In genomic region chr1:114472408-114472807, GRCh38 we compare ENCODE assay signal across 2 cellular contexts.
TF ChIP-seq lines count a peak whose summit lies in the region.

No MANE protein-coding gene starts in this region.

TF ChIP-seq in HepG2, 621 proteins besides CTCF, POLR2A, EP300 and RAD21:
- TF ChIP-seq MAFG (CRISPR knock-in tag; IDR thresholded peaks at IDR 0.05) (no peak), ZNF678 (CRISPR knock-in tag; IDR thresholded peaks at IDR 0.05) (no peak), GPN1 (CRISPR knock-in tag; IDR thresholded peaks at IDR 0.05; ENCODE audit: borderline replicate concordance) (no peak), ARHGAP35 (CRISPR knock-in tag; IDR thresholded peaks at IDR 0.05; ENCODE audit: borderline replicate concordance) (no peak), ZNF770 (CRISPR knock-in tag; IDR thresholded peaks at IDR 0.05) (peak; percentile 63), RERE (CRISPR knock-in tag; IDR thresholded peaks at IDR 0.05; ENCODE audit: low read depth) (no peak), NFKBIZ (CRISPR knock-in tag; IDR thresholded peaks at IDR 0.05) (no peak)
- TF ChIP-seq, protein P1, sequence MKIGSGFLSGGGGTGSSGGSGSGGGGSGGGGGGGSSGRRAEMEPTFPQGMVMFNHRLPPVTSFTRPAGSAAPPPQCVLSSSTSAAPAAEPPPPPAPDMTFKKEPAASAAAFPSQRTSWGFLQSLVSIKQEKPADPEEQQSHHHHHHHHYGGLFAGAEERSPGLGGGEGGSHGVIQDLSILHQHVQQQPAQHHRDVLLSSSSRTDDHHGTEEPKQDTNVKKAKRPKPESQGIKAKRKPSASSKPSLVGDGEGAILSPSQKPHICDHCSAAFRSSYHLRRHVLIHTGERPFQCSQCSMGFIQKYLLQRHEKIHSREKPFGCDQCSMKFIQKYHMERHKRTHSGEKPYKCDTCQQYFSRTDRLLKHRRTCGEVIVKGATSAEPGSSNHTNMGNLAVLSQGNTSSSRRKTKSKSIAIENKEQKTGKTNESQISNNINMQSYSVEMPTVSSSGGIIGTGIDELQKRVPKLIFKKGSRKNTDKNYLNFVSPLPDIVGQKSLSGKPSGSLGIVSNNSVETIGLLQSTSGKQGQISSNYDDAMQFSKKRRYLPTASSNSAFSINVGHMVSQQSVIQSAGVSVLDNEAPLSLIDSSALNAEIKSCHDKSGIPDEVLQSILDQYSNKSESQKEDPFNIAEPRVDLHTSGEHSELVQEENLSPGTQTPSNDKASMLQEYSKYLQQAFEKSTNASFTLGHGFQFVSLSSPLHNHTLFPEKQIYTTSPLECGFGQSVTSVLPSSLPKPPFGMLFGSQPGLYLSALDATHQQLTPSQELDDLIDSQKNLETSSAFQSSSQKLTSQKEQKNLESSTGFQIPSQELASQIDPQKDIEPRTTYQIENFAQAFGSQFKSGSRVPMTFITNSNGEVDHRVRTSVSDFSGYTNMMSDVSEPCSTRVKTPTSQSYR (CRISPR knock-in tag; IDR thresholded peaks at IDR 0.05; ENCODE audit: borderline replicate concordance), result no peak

TF ChIP-seq in HCT116, 20 proteins besides CTCF, POLR2A, EP300 and RAD21:
- TF ChIP-seq TCF7L2 (IDR thresholded peaks at IDR 0.05; ENCODE audit: borderline replicate concordance, extremely low read depth, insufficient read depth, insufficient read length) (no peak), ZFX (IDR thresholded peaks at IDR 0.05) (no peak), YY1 (IDR thresholded peaks at IDR 0.05; ENCODE audit: extremely low read depth, insufficient replicate concordance, low read depth, low read length) (no peak), EZH2phosphoT487 (IDR thresholded peaks at IDR 0.05; ENCODE audit: borderline replicate concordance) (no peak), ZBTB33 (IDR thresholded peaks at IDR 0.05; ENCODE audit: extremely low read depth, insufficient replicate concordance, low read length) (no peak), SIN3A (IDR thresholded peaks at IDR 0.05; ENCODE audit: low read depth) (no peak)
